ENCODE assay signal across 20 cellular contexts in the genomic region with DNA sequence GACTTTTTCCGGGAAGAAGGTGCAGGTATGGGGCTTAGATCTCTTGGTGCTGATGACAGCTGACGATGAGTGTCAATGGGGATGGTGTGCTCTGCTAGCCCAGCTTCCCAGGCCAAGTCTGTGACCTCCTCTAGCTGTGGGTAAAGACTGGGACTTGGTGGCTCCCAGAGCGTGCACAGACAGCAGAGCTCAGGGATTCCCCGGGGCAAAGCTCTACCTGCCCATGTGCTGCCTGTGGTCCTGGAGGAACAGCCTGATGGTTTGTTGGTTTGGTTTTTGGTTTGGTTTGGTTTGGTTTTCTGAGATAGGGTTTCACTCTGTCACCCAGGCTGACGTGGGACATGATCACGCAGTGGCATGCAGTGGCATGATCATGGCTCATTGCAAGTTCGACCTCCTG. TPM values are rescaled to one million over a fixed set of nuclear protein-coding genes. Genes with fewer than 3 reads are reported as not detected.
DNase-seq lines count a peak whose midpoint lies in the region; ATAC-seq, FAIRE-seq and TF ChIP-seq lines count a peak whose summit lies in the region.
"Had no signal": no experiment of that assay in that cellular context is flagged by ENCODE, and none has a peak within 500 bp of the region (broad histone marks: within the 10 kb centered on the region; RNA-seq: fewer than 3 reads in every experiment).

No MANE protein-coding gene starts in this region.

- POLR2A ChIA-PET in HepG2 (lab: Yijun Ruan, JAX): no interaction called here

- H3K4me1 ChIP-seq in right lobe of liver: no peaks in the 10 kb centered on the region
- peaks cover 13% of the 10 kb centered on the region for H3K4me1 ChIP-seq in HepG2 (ENCODE audit: insufficient read depth, low read length)
- H3K4me1 ChIP-seq in upper lobe of right lung: no peaks in the 10 kb centered on the region

- no peak overlapping the region for H3K9ac ChIP-seq in HepG2 (ENCODE audit: insufficient read depth, low read depth, low read length)

- no TSS peak for BruUV-seq in HepG2 (replicated peaks; lab: Mats Ljungman, UMichigan)

- no peaks in the 10 kb centered on the region for H4K20me1 ChIP-seq in HepG2 (ENCODE audit: insufficient read depth, low read length)

- TF ChIP-seq CTCF in right lobe of liver (IDR thresholded peaks at IDR 0.05) (no peak), HepG2 (CRISPR knock-in tag; IDR thresholded peaks at IDR 0.05) (no peak), upper lobe of right lung (IDR thresholded peaks at IDR 0.05) (no peak)

- H3K36me3 ChIP-seq in right lobe of liver (no peaks in the 10 kb centered on the region), HepG2 (replicated peaks in 1 of 2; ENCODE audit: control insufficient read depth in 1 of 2, insufficient read depth in 2 of 2, low read length in 2 of 2) (no peaks in the 10 kb centered on the region; a peak in 1 of 5 replicates), upper lobe of right lung (no peaks in the 10 kb centered on the region)

- CTCF ChIA-PET in HepG2 (lab: Yijun Ruan, JAX; ENCODE audit: low intra/inter-chr PET ratio, low total read pairs): no interaction called here

- H3K79me2 ChIP-seq in HepG2 (ENCODE audit: insufficient read depth, low read length): no peaks in the 10 kb centered on the region

- in situ Hi-C loops in HepG2 (cut with HindIII; ENCODE audit: extremely low pct_ligation_motif_present, low pct_unique_long_range_greater_than_20kb): no loop called here

- FAIRE-seq in HepG2 (lab: Jason Lieb, UNC): no peak
- FAIRE-seq: GM18507, GM19239 had no signal

- no peak for ATAC-seq in right lobe of liver
- no peak for ATAC-seq in HepG2
- ATAC-seq in left lobe of liver: no peak
- no peak for ATAC-seq in upper lobe of right lung
- no peak for ATAC-seq in GM18873 (IDR thresholded peaks at IDR 0.05; ENCODE audit: low FRiP score, unreplicated experiment)
- ATAC-seq: GM23338 had no signal

- no peak for TF ChIP-seq RAD21 in HepG2 (CRISPR knock-in tag; IDR thresholded peaks at IDR 0.05)

- H2AFZ ChIP-seq in HepG2 (ENCODE audit: low read length): no peak overlapping the region
- H2AFZ ChIP-seq: GM23338, PC-9 had no signal

- H3K9me3 ChIP-seq in right lobe of liver (no peaks in the 10 kb centered on the region), HepG2 (ENCODE audit: low read length) (no peaks in the 10 kb centered on the region), upper lobe of right lung (no peaks in the 10 kb centered on the region)

- H3K4me3 ChIP-seq in right lobe of liver (no peak overlapping the region), HepG2 (replicated peaks in 1 of 3; ENCODE audit: insufficient read depth in 1 of 3, low read depth in 2 of 3, low read length in 3 of 3) (no peak overlapping the region), upper lobe of right lung (no peak overlapping the region)
- H3K4me3 ChIP-seq: GM23338, PC-9 had no signal

- no peak overlapping the region for H3K27ac ChIP-seq in right lobe of liver
- no peak overlapping the region for H3K27ac ChIP-seq in HepG2 (ENCODE audit: extremely low read length, insufficient read depth, low read length)
- H3K27ac ChIP-seq in upper lobe of right lung: no peak overlapping the region
- H3K27ac ChIP-seq: PC-9 had no signal

- WGBS in right lobe of liver (ENCODE audit: insufficient coverage, low coverage, low lambda C conversion rate, missing lambda C conversion rate): 73% methylated on average over 4 of the region's 7 CpGs
- WGBS in HepG2 (ENCODE audit: low lambda C conversion rate): 61% methylated on average over 7 of the region's 7 CpGs

- TF ChIP-seq EP300 in HepG2 (IDR thresholded peaks at IDR 0.05; ENCODE audit: low read depth in 2 of 2, low read length in 2 of 2) (no peak), HepG2 (CRISPR knock-in tag; IDR thresholded peaks at IDR 0.05; ENCODE audit: borderline replicate concordance) (no peak)

- H3K27me3 ChIP-seq in right lobe of liver (no peaks in the 10 kb centered on the region), HepG2 (ENCODE audit: control insufficient read depth in 1 of 2, insufficient read depth in 2 of 2, low read length in 2 of 2) (peaks cover 1 to 6% of the 10 kb centered on the region in 2 experiments; a peak in 2 of 5 replicates), upper lobe of right lung (peaks cover 20% of the 10 kb centered on the region)

- no peak overlapping the region for H3K4me2 ChIP-seq in HepG2 (ENCODE audit: low read depth, low read length)
- H3K4me2 ChIP-seq: GM23338, PC-9 had no signal

- TF ChIP-seq POLR2A in right lobe of liver (IDR thresholded peaks at IDR 0.05) (no peak), HepG2 (IDR thresholded peaks at IDR 0.05; ENCODE audit: insufficient read depth in 1 of 2, low read depth in 2 of 2, low read length in 2 of 2) (no peak)

- intact Hi-C loops in right lobe of liver (cut with DNase I) (no loop called here), HepG2 (cut with micrococcal nuclease; ENCODE audit: unreplicated experiment) (no loop called here), upper lobe of right lung (cut with DNase I) (no loop called here)

- DNase-seq in right lobe of liver (peak in 2 of 3 donors; percentile 15 to 16), HepG2 (ENCODE audit: low spot score) (no peak), left lobe of liver (ENCODE audit: low spot score) (peak; percentile 22), upper lobe of right lung (peak; percentile 33), NCI-H748 treated with DMSO at 0.1 percent for 48 hours (lab: John Stamatoyannopoulos, UW) (no peak), SHP77 (lab: John Stamatoyannopoulos, UW) (no peak)
- DNase-seq in activated CD8-positive, alpha-beta memory T cell treated with anti-CD3 and anti-CD28 coated beads, Interleukin-2, amount 50 U/mL, for 4 hours: peak; percentile 3
- DNase-seq: AML-193, DMS53, Karpas-422, MM.1S, NCI-H1105, NCI-H1694 treated with DMSO at 0.1 percent for 48 hours, NCI-H446 treated with DMSO at 0.1 percent for 48 hours, NCI-H774, PC-9 had no signal

RNA-seq across cellular contexts. Expression of gene ATP6V1B1, which starts 19.2 kb away (rescaled TPM):
- total RNA-seq in right lobe of liver (under 1 TPM in 1 of 6 experiments, not detected in 5; 0.44 TPM), HepG2 (2016; rRNA removed; fragmentation: Illumina TruSeq; extraction: Trizol) (0.58 TPM in 1 of 2 replicates, not detected in the other), left lobe of liver (not detected), upper lobe of right lung (2.1 TPM)
- total RNA-seq in HepG2 (2016; cell fraction: cytosol; rRNA removed; fragmentation: Illumina TruSeq; extraction: Trizol; ENCODE audit: low read depth): not detected in 2 replicates
- total RNA-seq in HepG2 (2016; cell fraction: insoluble cytoplasmic fraction; rRNA removed; fragmentation: Illumina TruSeq; extraction: Trizol): 0.37 and 1.5 TPM in 2 replicates
- not detected in 2 replicates for total RNA-seq in HepG2 (2016; cell fraction: membrane; rRNA removed; fragmentation: Illumina TruSeq; extraction: Trizol)
- 2.3 and 2.4 TPM in 2 replicates for total RNA-seq in HepG2 (2016; cell fraction: nucleus; rRNA removed; fragmentation: Illumina TruSeq; extraction: Trizol)
- 1.6 and 1.8 TPM in 2 replicates for polyA plus RNA-seq in HepG2 (2011; rRNA removed)
- polyA plus RNA-seq in HepG2 (2011; cell fraction: cytosol; rRNA removed): 0.21 and 0.30 TPM in 2 replicates
- polyA plus RNA-seq in HepG2 (2011; cell fraction: nucleus; rRNA removed): 24.4 and 25.8 TPM in 2 replicates
- polyA plus RNA-seq in HepG2 (2012): 1.7 and 2.1 TPM in 2 replicates
- 0.07 and 0.08 TPM in 2 replicates for polyA plus RNA-seq in HepG2 (2016; cell fraction: cytosol; fragmentation: Illumina TruSeq; extraction: Trizol; ENCODE audit: low read depth)
- 0.31 TPM in 1 of 2 replicates, not detected in the other for polyA plus RNA-seq in HepG2 (2016; cell fraction: insoluble cytoplasmic fraction; fragmentation: Illumina TruSeq; extraction: Trizol; ENCODE audit: low read depth)
- polyA plus RNA-seq in HepG2 (2016; cell fraction: membrane; fragmentation: Illumina TruSeq; extraction: Trizol; ENCODE audit: low read depth): 0.12 TPM in 1 of 2 replicates, not detected in the other
- polyA plus RNA-seq in HepG2 (2016; cell fraction: nucleus; fragmentation: Illumina TruSeq; extraction: Trizol; ENCODE audit: insufficient read depth, low read depth): 7.8 and 11.0 TPM in 2 replicates
- 0.18 TPM in 1 of 2 replicates, not detected in the other for polyA minus RNA-seq in HepG2 (2011; rRNA and poly(A)+ RNA removed; ENCODE audit: low replicate concordance)
- polyA minus RNA-seq in HepG2 (2011; cell fraction: cytosol; rRNA and poly(A)+ RNA removed): not detected in 2 replicates
- polyA minus RNA-seq in HepG2 (2011; cell fraction: nucleus; rRNA and poly(A)+ RNA removed): 1.5 and 3.5 TPM in 2 replicates
- total RNA-seq: GM23338 had no signal
- polyA plus RNA-seq: GM23338 had no signal

RNA-seq across cellular contexts. Expression of gene ANKRD53, which starts 23.5 kb away (rescaled TPM):
- total RNA-seq in right lobe of liver (under 1 TPM in 5 of 6 experiments, not detected in 1; 0.25 to 0.93 (median 0.50) TPM), HepG2 (2016; rRNA removed; fragmentation: Illumina TruSeq; extraction: Trizol) (not detected in 2 replicates), left lobe of liver (0.35 TPM), upper lobe of right lung (0.38 TPM)
- not detected in 2 replicates for total RNA-seq in HepG2 (2016; cell fraction: cytosol; rRNA removed; fragmentation: Illumina TruSeq; extraction: Trizol; ENCODE audit: low read depth)
- 0.09 TPM in 1 of 2 replicates, not detected in the other for total RNA-seq in HepG2 (2016; cell fraction: insoluble cytoplasmic fraction; rRNA removed; fragmentation: Illumina TruSeq; extraction: Trizol)
- not detected in 2 replicates for total RNA-seq in HepG2 (2016; cell fraction: membrane; rRNA removed; fragmentation: Illumina TruSeq; extraction: Trizol)
- total RNA-seq in HepG2 (2016; cell fraction: nucleus; rRNA removed; fragmentation: Illumina TruSeq; extraction: Trizol): 0.66 TPM in 1 of 2 replicates, not detected in the other
- polyA plus RNA-seq in HepG2 (2011; rRNA removed): 0.12 and 0.15 TPM in 2 replicates
- polyA plus RNA-seq in HepG2 (2011; cell fraction: cytosol; rRNA removed): 0.25 TPM in 1 of 2 replicates, not detected in the other
- polyA plus RNA-seq in HepG2 (2011; cell fraction: nucleus; rRNA removed): 0.14 and 0.62 TPM in 2 replicates
- 0.08 TPM in 1 of 2 replicates, not detected in the other for polyA plus RNA-seq in HepG2 (2012)
- 0.08 and 0.27 TPM in 2 replicates for polyA plus RNA-seq in HepG2 (2016; cell fraction: cytosol; fragmentation: Illumina TruSeq; extraction: Trizol; ENCODE audit: low read depth)
- not detected in 2 replicates for polyA plus RNA-seq in HepG2 (2016; cell fraction: insoluble cytoplasmic fraction; fragmentation: Illumina TruSeq; extraction: Trizol; ENCODE audit: low read depth)
- polyA plus RNA-seq in HepG2 (2016; cell fraction: membrane; fragmentation: Illumina TruSeq; extraction: Trizol; ENCODE audit: low read depth): 0.20 and 0.53 TPM in 2 replicates
- 0.42 and 0.69 TPM in 2 replicates for polyA plus RNA-seq in HepG2 (2016; cell fraction: nucleus; fragmentation: Illumina TruSeq; extraction: Trizol; ENCODE audit: insufficient read depth, low read depth)
- polyA minus RNA-seq in HepG2 (2011; rRNA and poly(A)+ RNA removed; ENCODE audit: low replicate concordance): not detected in 2 replicates
- polyA minus RNA-seq in HepG2 (2011; cell fraction: cytosol; rRNA and poly(A)+ RNA removed): not detected in 2 replicates
- polyA minus RNA-seq in HepG2 (2011; cell fraction: nucleus; rRNA and poly(A)+ RNA removed): not detected in 2 replicates
- total RNA-seq: PC-9 had no signal

RNA-seq across cellular contexts. Expression of gene TEX261, which starts 39.8 kb away (rescaled TPM):
- total RNA-seq in right lobe of liver (10 to 100 TPM; 26.5 to 33.2 (median 27.1) TPM), HepG2 (2016; rRNA removed; fragmentation: Illumina TruSeq; extraction: Trizol) (36.0 and 43.8 TPM in 2 replicates), left lobe of liver (36.4 TPM), upper lobe of right lung (63.1 TPM)
- total RNA-seq in HepG2 (2016; cell fraction: cytosol; rRNA removed; fragmentation: Illumina TruSeq; extraction: Trizol; ENCODE audit: low read depth): 13.1 and 17.4 TPM in 2 replicates
- 32.9 and 42.2 TPM in 2 replicates for total RNA-seq in HepG2 (2016; cell fraction: insoluble cytoplasmic fraction; rRNA removed; fragmentation: Illumina TruSeq; extraction: Trizol)
- total RNA-seq in HepG2 (2016; cell fraction: membrane; rRNA removed; fragmentation: Illumina TruSeq; extraction: Trizol): 49.5 and 51.8 TPM in 2 replicates
- total RNA-seq in HepG2 (2016; cell fraction: nucleus; rRNA removed; fragmentation: Illumina TruSeq; extraction: Trizol): 41.0 and 45.3 TPM in 2 replicates
- 68.7 and 78.7 TPM in 2 replicates for polyA plus RNA-seq in HepG2 (2011; rRNA removed)
- 67.6 and 76.6 TPM in 2 replicates for polyA plus RNA-seq in HepG2 (2011; cell fraction: cytosol; rRNA removed)
- polyA plus RNA-seq in HepG2 (2011; cell fraction: nucleus; rRNA removed): 59.4 and 73.5 TPM in 2 replicates
- 40.8 and 51.3 TPM in 2 replicates for polyA plus RNA-seq in HepG2 (2012)
- polyA plus RNA-seq in HepG2 (2016; cell fraction: cytosol; fragmentation: Illumina TruSeq; extraction: Trizol; ENCODE audit: low read depth): 25.7 and 32.7 TPM in 2 replicates
- polyA plus RNA-seq in HepG2 (2016; cell fraction: insoluble cytoplasmic fraction; fragmentation: Illumina TruSeq; extraction: Trizol; ENCODE audit: low read depth): 52.6 and 59.2 TPM in 2 replicates
- polyA plus RNA-seq in HepG2 (2016; cell fraction: membrane; fragmentation: Illumina TruSeq; extraction: Trizol; ENCODE audit: low read depth): 72.7 and 76.3 TPM in 2 replicates
- 82.4 and 86.0 TPM in 2 replicates for polyA plus RNA-seq in HepG2 (2016; cell fraction: nucleus; fragmentation: Illumina TruSeq; extraction: Trizol; ENCODE audit: insufficient read depth, low read depth)
- 90.8 and 137 TPM in 2 replicates for polyA minus RNA-seq in HepG2 (2011; rRNA and poly(A)+ RNA removed; ENCODE audit: low replicate concordance)
- 27.5 and 29.3 TPM in 2 replicates for polyA minus RNA-seq in HepG2 (2011; cell fraction: cytosol; rRNA and poly(A)+ RNA removed)
- 23.2 and 28.1 TPM in 2 replicates for polyA minus RNA-seq in HepG2 (2011; cell fraction: nucleus; rRNA and poly(A)+ RNA removed)

RNA-seq across cellular contexts. Expression of gene VAX2, which starts 54.5 kb away (rescaled TPM):
- total RNA-seq in right lobe of liver (not detected), HepG2 (2016; rRNA removed; fragmentation: Illumina TruSeq; extraction: Trizol) (3.9 and 4.1 TPM in 2 replicates), left lobe of liver (not detected), upper lobe of right lung (0.93 TPM)
- total RNA-seq in HepG2 (2016; cell fraction: cytosol; rRNA removed; fragmentation: Illumina TruSeq; extraction: Trizol; ENCODE audit: low read depth): 3.0 and 3.9 TPM in 2 replicates
- total RNA-seq in HepG2 (2016; cell fraction: insoluble cytoplasmic fraction; rRNA removed; fragmentation: Illumina TruSeq; extraction: Trizol): 3.6 and 4.7 TPM in 2 replicates
- 3.2 and 4.6 TPM in 2 replicates for total RNA-seq in HepG2 (2016; cell fraction: membrane; rRNA removed; fragmentation: Illumina TruSeq; extraction: Trizol)
- total RNA-seq in HepG2 (2016; cell fraction: nucleus; rRNA removed; fragmentation: Illumina TruSeq; extraction: Trizol): 2.9 and 3.6 TPM in 2 replicates
- polyA plus RNA-seq in HepG2 (2011; rRNA removed): 2.1 and 3.0 TPM in 2 replicates
- polyA plus RNA-seq in HepG2 (2011; cell fraction: cytosol; rRNA removed): 0.96 and 1.5 TPM in 2 replicates
- polyA plus RNA-seq in HepG2 (2011; cell fraction: nucleus; rRNA removed): 12.7 and 15.3 TPM in 2 replicates
- 1.0 and 1.3 TPM in 2 replicates for polyA plus RNA-seq in HepG2 (2012)
- 4.8 and 4.9 TPM in 2 replicates for polyA plus RNA-seq in HepG2 (2016; cell fraction: cytosol; fragmentation: Illumina TruSeq; extraction: Trizol; ENCODE audit: low read depth)
- 4.6 and 5.5 TPM in 2 replicates for polyA plus RNA-seq in HepG2 (2016; cell fraction: insoluble cytoplasmic fraction; fragmentation: Illumina TruSeq; extraction: Trizol; ENCODE audit: low read depth)
- 4.6 and 5.0 TPM in 2 replicates for polyA plus RNA-seq in HepG2 (2016; cell fraction: membrane; fragmentation: Illumina TruSeq; extraction: Trizol; ENCODE audit: low read depth)
- 6.7 and 8.7 TPM in 2 replicates for polyA plus RNA-seq in HepG2 (2016; cell fraction: nucleus; fragmentation: Illumina TruSeq; extraction: Trizol; ENCODE audit: insufficient read depth, low read depth)
- 1.1 TPM in 1 of 2 replicates, not detected in the other for polyA minus RNA-seq in HepG2 (2011; rRNA and poly(A)+ RNA removed; ENCODE audit: low replicate concordance)
- 0.59 and 1.1 TPM in 2 replicates for polyA minus RNA-seq in HepG2 (2011; cell fraction: cytosol; rRNA and poly(A)+ RNA removed)
- polyA minus RNA-seq in HepG2 (2011; cell fraction: nucleus; rRNA and poly(A)+ RNA removed): 3.0 and 3.3 TPM in 2 replicates
- total RNA-seq: GM23338, PC-9 had no signal
- polyA plus RNA-seq: GM23338 had no signal

Comparison
In these comparisons a context has a peak if more than half of its experiments do, and no peak if none do; other contexts are left out.
1. DNase-seq: peak in right lobe of liver (2 of 3), activated CD8-positive, alpha-beta memory T cell treated with anti-CD3 and anti-CD28 coated beads, Interleukin-2, amount 50 U/mL, for 4 hours (single experiment), left lobe of liver (single experiment) and upper lobe of right lung (single experiment); none in HepG2 (single experiment), NCI-H748 treated with DMSO at 0.1 percent for 48 hours (single experiment) and SHP77 (0 of 2).